In the genomic region with DNA sequence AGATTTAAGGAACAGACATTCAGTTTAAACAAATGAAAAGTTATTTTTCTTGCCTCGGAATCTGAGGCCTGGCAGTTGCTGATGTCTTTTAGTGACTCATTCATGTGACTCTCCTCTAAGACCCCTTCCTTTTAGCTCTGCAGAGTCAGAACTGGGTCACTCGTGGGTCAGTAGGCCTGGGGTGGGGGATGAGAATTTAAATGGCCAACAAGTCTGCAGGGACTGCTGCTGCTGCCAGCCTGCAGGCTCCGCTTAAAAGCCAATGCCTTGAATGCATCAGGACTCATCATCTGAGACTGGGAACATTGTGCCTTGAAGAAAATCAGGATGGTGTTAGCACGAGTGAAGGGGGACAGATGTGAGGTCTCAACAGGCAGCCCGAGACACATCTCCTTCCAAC, we compare ENCODE assay signal across 26 cellular contexts.
"Had no signal": no experiment of that assay in that cellular context is flagged by ENCODE, and none has a peak within 500 bp of the region (broad histone marks: within the 10 kb centered on the region; RNA-seq: fewer than 3 reads in every experiment).

No MANE protein-coding gene starts in this region.

- DNase-seq: activated CD4-positive, alpha-beta memory T cell treated with anti-CD3 and anti-CD28 coated beads for 36 hours; activated CD4-positive, alpha-beta T cell treated with anti-CD3 and anti-CD28 coated beads, Interleukin-2, amount 10 ng/mL, durations not matched to agents 7 days and 5 days; activated CD4-positive, CD25-positive, alpha-beta regulatory T cell; activated CD8-positive, alpha-beta memory T cell treated with anti-CD3 and anti-CD28 coated beads for 24 hours; activated effector memory CD4-positive, alpha-beta T cell treated with anti-CD3 and anti-CD28 coated beads, Interleukin-2, amount 50 U/mL, for 16 hours; activated naive CD4-positive, alpha-beta T cell treated with Interleukin-2 at 50 U/mL for 16 hours; activated T-cell treated with anti-CD3 and anti-CD28 coated beads, Interleukin-2, amount 50 U/mL, for 4 hours; amygdala; Karpas-422; MM.1S; NCI-H1105; NCI-H1436; NCI-H1694 treated with DMSO at 0.1 percent for 48 hours; NCI-H2029 treated with DMSO at 0.1 percent for 48 hours; NCI-H510A treated with DMSO at 0.1 percent for 48 hours; NCI-H69; NK-92 treated with Interleukin-12 subunit alpha and Interleukin-12 subunit beta, amount 100 ng/mL, for 24 hours; OCI-M1; Right ventricle myocardium superior; RPMI8226; SK-N-SH; T-helper 1 cell had no signal

- H3K4me3 Mint-ChIP-seq: activated CD4-positive, alpha-beta memory T cell treated with anti-CD3 and anti-CD28 coated beads for 36 hours; activated CD4-positive, alpha-beta T cell treated with anti-CD3 and anti-CD28 coated beads, Interleukin-2, amount 10 ng/mL, durations not matched to agents 7 days and 5 days; activated naive CD8-positive, alpha-beta T cell; activated T-cell treated with anti-CD3 and anti-CD28 coated beads, Interleukin-2, amount 50 U/mL, for 4 hours had no signal

- H3K4me2 ChIP-seq: SK-N-SH had no signal

- H3K4me3 ChIP-seq: SJCRH30 had no signal

- H3K27me3 Mint-ChIP-seq: activated CD4-positive, alpha-beta memory T cell treated with anti-CD3 and anti-CD28 coated beads for 36 hours; activated CD4-positive, alpha-beta T cell treated with anti-CD3 and anti-CD28 coated beads, Interleukin-2, amount 10 ng/mL, durations not matched to agents 7 days and 5 days; activated naive CD8-positive, alpha-beta T cell had no signal

- H3K27ac Mint-ChIP-seq: activated CD4-positive, alpha-beta memory T cell treated with anti-CD3 and anti-CD28 coated beads for 36 hours; activated CD4-positive, alpha-beta T cell treated with anti-CD3 and anti-CD28 coated beads, Interleukin-2, amount 10 ng/mL, durations not matched to agents 7 days and 5 days; activated naive CD8-positive, alpha-beta T cell had no signal

- H3K9me3 ChIP-seq: SJCRH30, SK-N-SH had no signal

- H3K36me3 ChIP-seq: SJCRH30 had no signal

- H3K4me1 Mint-ChIP-seq: activated CD4-positive, alpha-beta T cell treated with anti-CD3 and anti-CD28 coated beads, Interleukin-2, amount 10 ng/mL, durations not matched to agents 7 days and 5 days had no signal

- H3K36me3 Mint-ChIP-seq: activated CD4-positive, alpha-beta memory T cell treated with anti-CD3 and anti-CD28 coated beads for 36 hours; activated naive CD8-positive, alpha-beta T cell had no signal

- ATAC-seq: activated T-cell treated with anti-CD3 and anti-CD28 coated beads, Interleukin-2, amount 50 U/mL, for 4 hours; Panc1 had no signal

- H3K9me3 Mint-ChIP-seq: activated CD4-positive, alpha-beta memory T cell treated with anti-CD3 and anti-CD28 coated beads for 36 hours; activated CD4-positive, alpha-beta T cell treated with anti-CD3 and anti-CD28 coated beads, Interleukin-2, amount 10 ng/mL, durations not matched to agents 7 days and 5 days; activated T-cell treated with anti-CD3 and anti-CD28 coated beads, Interleukin-2, amount 50 U/mL, for 4 hours had no signal

- H3K9ac ChIP-seq: SK-N-SH had no signal

- H3K27ac ChIP-seq: SJCRH30, VCaP had no signal
